ENCODE assay signal across 27 cellular contexts in genomic region chr13:53092931-53093330, GRCh38.
DNase-seq lines count a peak whose midpoint lies in the region; ATAC-seq and TF ChIP-seq lines count a peak whose summit lies in the region.
"Had no signal": no experiment of that assay in that cellular context is flagged by ENCODE, and none has a peak within 500 bp of the region (broad histone marks: within the 10 kb centered on the region; RNA-seq: fewer than 3 reads in every experiment).

No MANE protein-coding gene starts in this region.

- H3K4me1 Mint-ChIP-seq in activated CD4-positive, alpha-beta T cell treated with anti-CD3 and anti-CD28 coated beads, Interleukin-2, amount 10 ng/mL, durations not matched to agents 24 days and 14 days = no peaks in the 10 kb centered on the region
- H3K4me1 Mint-ChIP-seq in CD4-positive, alpha-beta memory T cell = no peaks in the 10 kb centered on the region

- no peak overlapping the region for H3K18ac ChIP-seq in trophoblast cell (ENCODE audit: low read length)

- no peak overlapping the region for H3K14ac ChIP-seq in trophoblast cell (ENCODE audit: low read length)

- H3K79me1 ChIP-seq in trophoblast cell (ENCODE audit: low read length) = no peaks in the 10 kb centered on the region

- WGBS in trophoblast cell (ENCODE audit: extremely low coverage, insufficient coverage, insufficient read length) = no CpG with 5 or more reads among the region's 2 CpGs

- intact Hi-C loops in activated CD4-positive, alpha-beta T cell treated with anti-CD3 and anti-CD28 coated beads, Interleukin-2, amount 10 ng/mL, durations not matched to agents 24 days and 14 days (cut with micrococcal nuclease) = no loop called here
- intact Hi-C loops in CD4-positive, alpha-beta memory T cell (cut with micrococcal nuclease) = no loop called here

- H3K9me3 ChIP-seq in trophoblast cell (ENCODE audit: insufficient read depth, low read depth, low read length) = no peaks in the 10 kb centered on the region
- no peaks in the 10 kb centered on the region for H3K9me3 ChIP-seq in CD4-positive, alpha-beta memory T cell (ENCODE audit: control insufficient read depth in 1 of 2, low read length in 2 of 2)
- H3K9me3 ChIP-seq: BLaER1, Caco-2, SJSA1 had no signal

- no peaks in the 10 kb centered on the region for H3K79me2 ChIP-seq in trophoblast cell (ENCODE audit: control insufficient read depth, insufficient read depth, low read length, poor library complexity)

- H3K4me3 Mint-ChIP-seq in activated CD4-positive, alpha-beta T cell treated with anti-CD3 and anti-CD28 coated beads, Interleukin-2, amount 10 ng/mL, durations not matched to agents 24 days and 14 days = no peak overlapping the region
- peak overlapping the region in 1 of 8 donors; percentile 26 for H3K4me3 Mint-ChIP-seq in CD4-positive, alpha-beta memory T cell
- H3K4me3 Mint-ChIP-seq: CD4-positive, alpha-beta T cell; HFFc6 had no signal

- H3K27me3 ChIP-seq in layer of hippocampus (ENCODE audit: control insufficient read depth, insufficient read depth, low read length) = no peaks in the 10 kb centered on the region
- H3K27me3 ChIP-seq in trophoblast cell (ENCODE audit: insufficient read depth, low read length) = no peaks in the 10 kb centered on the region
- no peaks in the 10 kb centered on the region for H3K27me3 ChIP-seq in CD4-positive, alpha-beta memory T cell (ENCODE audit: insufficient read depth, low read length)
- H3K27me3 ChIP-seq: BLaER1, SJSA1 had no signal

- H3K36me3 ChIP-seq in trophoblast cell (ENCODE audit: control insufficient read depth in 1 of 2, insufficient read depth in 2 of 2, low read length in 2 of 2) = no peaks in the 10 kb centered on the region
- H3K36me3 ChIP-seq in CD4-positive, alpha-beta memory T cell (ENCODE audit: insufficient read depth, low read length) = no peaks in the 10 kb centered on the region
- H3K36me3 ChIP-seq: BLaER1, SJSA1 had no signal

- ATAC-seq in GM18505 (IDR thresholded peaks at IDR 0.05; ENCODE audit: unreplicated experiment) (no peak), HG03108 (IDR thresholded peaks at IDR 0.05; ENCODE audit: unreplicated experiment) (no peak)
- ATAC-seq: GM12878, Right ventricle myocardium inferior had no signal

- no peaks in the 10 kb centered on the region for H3K4me1 ChIP-seq in trophoblast cell (ENCODE audit: control insufficient read depth in 1 of 2, insufficient read depth in 2 of 2, low read length in 2 of 2)
- no peaks in the 10 kb centered on the region for H3K4me1 ChIP-seq in CD4-positive, alpha-beta memory T cell (ENCODE audit: insufficient read depth, low read length)
- H3K4me1 ChIP-seq: BLaER1, Caco-2, SJSA1 had no signal

- no peak overlapping the region for H2AFZ ChIP-seq in trophoblast cell (ENCODE audit: insufficient read depth, low read length, poor library complexity)

- H3K27ac ChIP-seq in layer of hippocampus (ENCODE audit: low read depth, low read length) (peak overlapping the region; percentile 59), trophoblast cell (ENCODE audit: low read depth, low read length) (no peak overlapping the region)
- no peak overlapping the region for H3K27ac ChIP-seq in CD4-positive, alpha-beta memory T cell (ENCODE audit: low read depth, low read length)
- H3K27ac ChIP-seq: 22Rv1, BLaER1, SJSA1 had no signal

- H3K9ac ChIP-seq in trophoblast cell (ENCODE audit: low read length) = no peak overlapping the region
- H3K9ac ChIP-seq: BLaER1 had no signal

- POLR2A ChIA-PET in CD4-positive, alpha-beta memory T cell (lab: Charles Lee; ENCODE audit: partially characterized antibody) = no interaction called here

- H2BK5ac ChIP-seq in trophoblast cell (ENCODE audit: low read depth, low read length, poor library complexity) = no peak overlapping the region

- H3K4me3 ChIP-seq in trophoblast cell (ENCODE audit: low read depth, low read length) = no peak overlapping the region
- H3K4me3 ChIP-seq in CD4-positive, alpha-beta memory T cell (ENCODE audit: low read length in 2 of 2) = no peak overlapping the region
- H3K4me3 ChIP-seq: BLaER1, GM12878, SJSA1 had no signal

- CTCF ChIA-PET in CD4-positive, alpha-beta memory T cell (lab: Charles Lee; ENCODE audit: partially characterized antibody) = no interaction called here

- H3K27ac Mint-ChIP-seq in activated CD4-positive, alpha-beta T cell treated with anti-CD3 and anti-CD28 coated beads, Interleukin-2, amount 10 ng/mL, durations not matched to agents 24 days and 14 days = no peak overlapping the region
- no peak overlapping the region for H3K27ac Mint-ChIP-seq in CD4-positive, alpha-beta memory T cell
- H3K27ac Mint-ChIP-seq: CD4-positive, alpha-beta T cell; HFFc6 had no signal

- H4K8ac ChIP-seq in trophoblast cell (ENCODE audit: low read depth, low read length) = no peak overlapping the region

- H4K12ac ChIP-seq in trophoblast cell (ENCODE audit: low read depth, low read length) = no peak overlapping the region

- no peaks in the 10 kb centered on the region for H3K36me3 Mint-ChIP-seq in activated CD4-positive, alpha-beta T cell treated with anti-CD3 and anti-CD28 coated beads, Interleukin-2, amount 10 ng/mL, durations not matched to agents 24 days and 14 days (ENCODE audit: low read depth)
- H3K36me3 Mint-ChIP-seq in CD4-positive, alpha-beta memory T cell = no peaks in the 10 kb centered on the region

- H3K9me3 Mint-ChIP-seq in activated CD4-positive, alpha-beta T cell treated with anti-CD3 and anti-CD28 coated beads, Interleukin-2, amount 10 ng/mL, durations not matched to agents 24 days and 14 days = peaks cover 6% of the 10 kb centered on the region
- H3K9me3 Mint-ChIP-seq in CD4-positive, alpha-beta memory T cell = peaks cover 2 to 16% (median 5%) of the 10 kb centered on the region in 8 donors

- no peak overlapping the region for H3K4me2 ChIP-seq in trophoblast cell (ENCODE audit: low read length)
- H3K4me2 ChIP-seq: BLaER1 had no signal

- H2BK120ac ChIP-seq in trophoblast cell (ENCODE audit: insufficient read depth, low read length, poor library complexity) = no peak overlapping the region

- peak; percentile 11 for DNase-seq in activated CD4-positive, alpha-beta T cell treated with anti-CD3 and anti-CD28 coated beads, Interleukin-2, amount 10 ng/mL, durations not matched to agents 24 days and 14 days
- DNase-seq in activated CD4-positive, alpha-beta T cell treated with anti-CD3 and anti-CD28 coated beads, Interleukin-2, amount 50 U/mL, for 48 hours = no peak
- DNase-seq in trophoblast cell (no peak), hypothalamus (lab: John Stamatoyannopoulos, UW) (no peak)
- DNase-seq in CD4-positive, alpha-beta memory T cell = no peak
- DNase-seq: ACHN; Caco-2; CD4-positive, alpha-beta T cell; DMS 273 treated with DMSO at 0.1 percent for 48 hours; DND-41; H7; HFFc6; Kasumi-1; NCI-H1694 treated with DMSO at 0.1 percent for 48 hours; NCI-H2081 treated with DMSO at 0.1 percent for 48 hours; NCI-H2171 treated with DMSO at 0.1 percent for 48 hours; NCI-H446; NCI-H526; OCI-M1 had no signal

- TF ChIP-seq POLR2A in GM18505 (IDR thresholded peaks at IDR 0.05; ENCODE audit: borderline replicate concordance, extremely low read depth, insufficient read depth, insufficient read length) = no peak

- H4K91ac ChIP-seq in trophoblast cell (ENCODE audit: low read depth, low read length) = no peak overlapping the region

- no peak overlapping the region for H2AK5ac ChIP-seq in trophoblast cell (ENCODE audit: low read length)

- H3K4ac ChIP-seq in trophoblast cell (ENCODE audit: low read depth, low read length) = no peak overlapping the region

- H3K27me3 Mint-ChIP-seq in activated CD4-positive, alpha-beta T cell treated with anti-CD3 and anti-CD28 coated beads, Interleukin-2, amount 10 ng/mL, durations not matched to agents 24 days and 14 days = no peaks in the 10 kb centered on the region
- H3K27me3 Mint-ChIP-seq in CD4-positive, alpha-beta memory T cell = no peaks in the 10 kb centered on the region
- H3K27me3 Mint-ChIP-seq: CD4-positive, alpha-beta T cell had no signal

- peak overlapping the region; percentile 60 for H2BK12ac ChIP-seq in trophoblast cell (ENCODE audit: low read length)

- no peak overlapping the region for H3K23ac ChIP-seq in trophoblast cell (ENCODE audit: low read length)
